In the genomic region with DNA sequence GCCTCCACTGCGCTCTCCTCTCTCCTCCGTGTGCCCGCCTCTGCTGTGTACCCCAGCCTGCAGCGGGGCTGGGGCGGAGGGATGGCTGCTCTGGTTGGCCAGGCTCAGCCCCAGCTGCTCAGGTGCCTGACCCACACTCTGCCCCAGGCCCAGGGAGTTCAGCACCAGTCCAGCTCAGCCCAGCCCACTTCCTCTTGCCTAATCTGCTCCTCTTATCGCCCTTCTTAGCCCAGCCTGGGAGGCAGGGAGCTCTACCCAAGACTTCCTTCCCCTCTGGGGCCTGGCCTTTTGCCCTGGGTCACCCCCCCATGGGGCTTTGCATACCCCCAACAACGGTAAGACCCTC, we compare ENCODE assay signal across 8 cellular contexts. TPM values are rescaled to one million over a fixed set of nuclear protein-coding genes. Genes with fewer than 3 reads are reported as not detected.
A peak's percentile ranks its signal among the peaks of the same experiment; 100 is the strongest.
DNase-seq lines count a peak whose midpoint lies in the region; TF ChIP-seq lines count a peak whose summit lies in the region.

No MANE protein-coding gene starts in this region.

- H3K4me3 ChIP-seq in SJSA1 (peak overlapping the region; percentile 1; the same call in 1 of the 2 replicates), suprapubic skin (peak overlapping the region; percentile 32), OCI-LY7 (ENCODE audit: low read depth, low read length, poor library complexity, severe bottlenecking) (no peak overlapping the region)

- POLR2A ChIA-PET in OCI-LY7 (lab: Charles Lee), result interaction anchor here (1.3 kb wide), 1 partner anchor 14 kb away, joined by 4 read pairs; no protein-coding TSS in a partner anchor

- intact Hi-C loops in cardiac septum (cut with DNase I) (no loop called here), OCI-LY7 (cut with micrococcal nuclease; ENCODE audit: unreplicated experiment) (no loop called here)

- no peak overlapping the region for H2AFZ ChIP-seq in OCI-LY7 (ENCODE audit: low read length)

- CTCF ChIA-PET in OCI-LY7 (lab: Charles Lee; ENCODE audit: unreplicated experiment), result interaction anchor here (0.5 kb wide), 1 partner anchor 39 kb away, joined by 3 read pairs; no protein-coding TSS in a partner anchor

- H3K9me3 ChIP-seq in SJSA1 (replicated peaks), result no peaks in the 10 kb centered on the region
- no peaks in the 10 kb centered on the region for H3K9me3 ChIP-seq in suprapubic skin
- H3K9me3 ChIP-seq in OCI-LY7 (ENCODE audit: low read length), result no peaks in the 10 kb centered on the region

- TF ChIP-seq POLR2A in suprapubic skin (IDR thresholded peaks at IDR 0.05), result no peak

- peak; percentile 80 for DNase-seq in activated CD8-positive, alpha-beta memory T cell treated with anti-CD3 and anti-CD28 coated beads for 24 hours
- no peak for DNase-seq in activated CD8-positive, alpha-beta memory T cell treated with anti-CD3 and anti-CD28 coated beads, Interleukin-2, amount 50 U/mL, for 4 hours
- DNase-seq in SJSA1 (ENCODE audit: low read depth in 1 of 2, low spot score in 2 of 2), result peak; percentile 67 to 69
- DNase-seq in cardiac septum (ENCODE audit: low spot score), result peak; percentile 90
- no peak for DNase-seq in suprapubic skin (ENCODE audit: low spot score in 2 of 2)
- DNase-seq in OCI-LY7 (ENCODE audit: low spot score), result no peak
- no peak for DNase-seq in SW480 (ENCODE audit: low spot score)
- DNase-seq in T-helper 9 cell, result no peak

- H3K79me2 ChIP-seq in OCI-LY7 (ENCODE audit: insufficient read depth, low read depth, low read length), result no peaks in the 10 kb centered on the region

- no peaks in the 10 kb centered on the region for H3K27me3 ChIP-seq in SJSA1 (replicated peaks)
- peaks cover 13% of the 10 kb centered on the region for H3K27me3 ChIP-seq in suprapubic skin

- H4K20me1 ChIP-seq in OCI-LY7 (ENCODE audit: insufficient read depth, low read length), result no peaks in the 10 kb centered on the region

- TF ChIP-seq EP300 in suprapubic skin (IDR thresholded peaks at IDR 0.05), result no peak

- no peaks in the 10 kb centered on the region for H3K9me2 ChIP-seq in OCI-LY7 (ENCODE audit: insufficient read depth, low read length)

- H3K4me1 ChIP-seq in SJSA1 (replicated peaks) (peaks cover 62% of the 10 kb centered on the region), suprapubic skin (peaks cover 5% of the 10 kb centered on the region), OCI-LY7 (ENCODE audit: insufficient read depth, low read length, poor library complexity, severe bottlenecking) (no peaks in the 10 kb centered on the region)

- H3K4me2 ChIP-seq in OCI-LY7 (ENCODE audit: low read length), result no peak overlapping the region

- no TSS peak for BruUV-seq in OCI-LY7 (replicated peaks; lab: Mats Ljungman, UMichigan)

- H3K27ac ChIP-seq in SJSA1 (peak overlapping the region; percentile 96), suprapubic skin (no peak overlapping the region), OCI-LY7 (ENCODE audit: low read depth, low read length, poor library complexity, severe bottlenecking) (no peak overlapping the region)

- H3K36me3 ChIP-seq in SJSA1 (peaks cover 19% of the 10 kb centered on the region), suprapubic skin (no peaks in the 10 kb centered on the region), OCI-LY7 (ENCODE audit: insufficient read depth, low read length) (no peaks in the 10 kb centered on the region)

- 57% methylated on average over 7 of the region's 7 CpGs for WGBS in suprapubic skin

- TF ChIP-seq CTCF in suprapubic skin (IDR thresholded peaks at IDR 0.05), result no peak
- no peak for TF ChIP-seq CTCF in OCI-LY7 (conservative IDR thresholded peaks at IDR 0.05; ENCODE audit: low read length)

RNA-seq across cellular contexts. Expression of gene PLCB2, which starts 1.1 kb away (rescaled TPM):
- total RNA-seq in SJSA1 (2014; rRNA removed; shearing (Covaris generic)), result 34.8 and 61.9 TPM in 2 replicates
- total RNA-seq in cardiac septum (4.6 TPM), suprapubic skin (1 to 10 TPM in 3 of 4 donors, under 1 TPM in 1; 0.34 to 3.0 (median 2.0) TPM), OCI-LY7 (2022) (9.2 and 9.6 TPM in 2 replicates)
- total RNA-seq in OCI-LY7 (2014; rRNA removed; shearing (Covaris generic)), result not detected in 2 replicates

RNA-seq across cellular contexts. Expression of gene INAFM2, which starts 14.7 kb away (rescaled TPM):
- total RNA-seq in SJSA1 (2014; rRNA removed; shearing (Covaris generic)), result 89.8 and 101 TPM in 2 replicates
- 40.0 TPM for total RNA-seq in cardiac septum
- 1 to 10 TPM; 3.3 to 9.1 (median 6.1) TPM for total RNA-seq in suprapubic skin
- 1.1 and 3.3 TPM in 2 replicates for total RNA-seq in OCI-LY7 (2014; rRNA removed; shearing (Covaris generic))
- 4.4 and 5.3 TPM in 2 replicates for total RNA-seq in OCI-LY7 (2022)

RNA-seq across cellular contexts. Expression of gene ANKRD63, which starts 26.0 kb away (rescaled TPM):
- 11.4 and 13.6 TPM in 2 replicates for total RNA-seq in SJSA1 (2014; rRNA removed; shearing (Covaris generic))
- total RNA-seq in cardiac septum (not detected), suprapubic skin (not detected), OCI-LY7 (2022) (not detected in 2 replicates)
- not detected in 2 replicates for total RNA-seq in OCI-LY7 (2014; rRNA removed; shearing (Covaris generic))

RNA-seq across cellular contexts. Expression of gene CCDC9B, which starts 31.9 kb away (rescaled TPM):
- total RNA-seq in SJSA1 (2014; rRNA removed; shearing (Covaris generic)), result 29.5 and 39.0 TPM in 2 replicates
- total RNA-seq in cardiac septum (178 TPM), suprapubic skin (10 to 100 TPM in 2 of 4 donors, 1 to 10 TPM in 2; 6.1 to 47.9 (median 10.9) TPM), OCI-LY7 (2022) (1.4 TPM in 2 replicates)
- total RNA-seq in OCI-LY7 (2014; rRNA removed; shearing (Covaris generic)), result 0.15 TPM in 1 of 2 replicates, not detected in the other

RNA-seq across cellular contexts. Expression of gene PHGR1, which starts 42.0 kb away (rescaled TPM):
- total RNA-seq in SJSA1 (2014; rRNA removed; shearing (Covaris generic)), result not detected in 2 replicates
- total RNA-seq in cardiac septum, result not detected
- not detected for total RNA-seq in suprapubic skin
- total RNA-seq in OCI-LY7 (2014; rRNA removed; shearing (Covaris generic)), result not detected in 2 replicates
- not detected in 2 replicates for total RNA-seq in OCI-LY7 (2022)

Comparison
In these comparisons a context has a peak if more than half of its experiments do, and no peak if none do; other contexts are left out.
1. DNase-seq: peak in activated CD8-positive, alpha-beta memory T cell treated with anti-CD3 and anti-CD28 coated beads for 24 hours (single experiment), SJSA1 (2 of 2) and cardiac septum (single experiment); none in activated CD8-positive, alpha-beta memory T cell treated with anti-CD3 and anti-CD28 coated beads, Interleukin-2, amount 50 U/mL, for 4 hours (single experiment), suprapubic skin (0 of 2), OCI-LY7 (single experiment), SW480 (single experiment) and T-helper 9 cell (single experiment).
2. RNA of gene ANKRD63, which starts 26.0 kb away (total RNA-seq): 11.4 to 13.6 TPM in SJSA1; not detected in cardiac septum (single experiment), not detected in suprapubic skin and not detected in OCI-LY7; every median in the first group is over 10 times any median in the second.